Comparison of ENCODE assay signal across 11 cellular contexts in the genomic region with DNA sequence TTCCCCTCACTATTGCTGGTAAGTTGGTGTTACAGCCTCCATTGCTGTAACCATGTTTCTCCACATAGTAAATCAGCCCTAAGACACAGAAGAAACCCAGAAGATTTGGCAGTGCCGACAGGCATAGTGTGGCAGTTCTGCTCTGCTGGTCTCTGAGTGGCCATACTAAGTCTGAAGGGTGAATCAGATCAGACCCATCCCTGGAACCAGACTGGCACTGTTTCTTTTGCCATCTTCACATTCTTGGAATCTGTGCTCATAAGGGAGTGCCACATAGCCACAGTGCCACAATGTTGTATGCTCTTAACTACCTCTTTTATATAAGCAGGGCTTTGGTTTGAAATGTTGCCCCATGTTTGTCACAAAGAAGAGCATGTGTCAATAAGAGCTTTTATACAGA.
DNase-seq lines count a peak whose midpoint lies in the region; ATAC-seq, FAIRE-seq and TF ChIP-seq lines count a peak whose summit lies in the region.
"Had no signal": no experiment of that assay in that cellular context is flagged by ENCODE, and none has a peak within 500 bp of the region (broad histone marks: within the 10 kb centered on the region; RNA-seq: fewer than 3 reads in every experiment).

No MANE protein-coding gene starts in this region.

- DNase-seq in ACHN (peak; percentile 40), RCC 7860 (ENCODE audit: low spot score) (peak; percentile 81), sciatic nerve (ENCODE audit: low spot score) (no peak), COLO668 (lab: John Stamatoyannopoulos, UW; ENCODE audit: unreplicated experiment) (no peak), HuH-7 (ENCODE audit: low spot score) (no peak), colonic mucosa (no peak)
- DNase-seq: EL, NCI-H1694 had no signal

- H3K4me3 ChIP-seq in colonic mucosa = no peak overlapping the region

- in situ Hi-C loops in ACHN (cut with HindIII; ENCODE audit: low pct_ligation_motif_present, low pct_unique_long_range_greater_than_20kb, low sequenced_read_pairs) = no loop called here

- FAIRE-seq in RCC 7860 (lab: Jason Lieb, UNC) = peak; percentile 85
- FAIRE-seq: HTR-8/SVneo had no signal

- no peaks in the 10 kb centered on the region for H3K27me3 ChIP-seq in colonic mucosa

- peaks cover 69% of the 10 kb centered on the region for H3K36me3 Mint-ChIP-seq in nephron (ENCODE audit: low read depth)

- no peaks in the 10 kb centered on the region for H3K9me3 ChIP-seq in colonic mucosa

- H3K9me3 Mint-ChIP-seq in nephron = no peaks in the 10 kb centered on the region

- H3K27ac ChIP-seq in colonic mucosa = no peak overlapping the region

- H3K27ac Mint-ChIP-seq in nephron = peak overlapping the region in 2 of 3 experiments; percentile 25 to 49

- peak; percentile 2 for ATAC-seq in GM21786 (IDR thresholded peaks at IDR 0.05; ENCODE audit: unreplicated experiment)
- ATAC-seq in sciatic nerve = no peak

- no peak overlapping the region for H3K9ac ChIP-seq in colonic mucosa (ENCODE audit: low read depth in 2 of 2, low read length in 2 of 2)

- peaks cover 14% of the 10 kb centered on the region for H3K4me1 Mint-ChIP-seq in nephron

- H3K27me3 Mint-ChIP-seq in nephron (ENCODE audit: low read depth) = peaks cover 4% of the 10 kb centered on the region

- intact Hi-C loops in sciatic nerve (cut with DNase I) = no loop called here
- intact Hi-C loops in colonic mucosa (cut with DNase I) = no loop called here

- TF ChIP-seq CTCF in nephron (IDR thresholded peaks at IDR 0.05; ENCODE audit: unreplicated experiment in 3 of 3) = no peak
- TF ChIP-seq CTCF in colonic mucosa (IDR thresholded peaks at IDR 0.05) = no peak

- no peaks in the 10 kb centered on the region for H3K4me1 ChIP-seq in colonic mucosa

- no peak overlapping the region for H3K4me3 Mint-ChIP-seq in nephron

- H3K36me3 ChIP-seq in colonic mucosa = no peaks in the 10 kb centered on the region

Comparison
In these comparisons a context has a peak if more than half of its experiments do, and no peak if none do; other contexts are left out.
1. DNase-seq: peak in ACHN (single experiment) and RCC 7860 (single experiment); none in sciatic nerve (single experiment), COLO668 (single experiment), HuH-7 (single experiment) and colonic mucosa (single experiment).